In genomic region chr13:42816538-42816937, GRCh38 we compare ENCODE assay signal across 20 cellular contexts. TPM values are rescaled to one million over a fixed set of nuclear protein-coding genes. Genes with fewer than 3 reads are reported as not detected.
DNase-seq lines count a peak whose midpoint lies in the region; ATAC-seq and TF ChIP-seq lines count a peak whose summit lies in the region.
"Had no signal": no experiment of that assay in that cellular context is flagged by ENCODE, and none has a peak within 500 bp of the region (broad histone marks: within the 10 kb centered on the region; RNA-seq: fewer than 3 reads in every experiment).

No MANE protein-coding gene starts in this region.

- H3K9me3 Mint-ChIP-seq in activated T-helper 1 cell treated with anti-CD3 and anti-CD28 coated beads, Interleukin-12 subunit alpha, Interleukin-12 subunit beta, Interleukin-2, Interleukin-4 antibody, amounts not matched to agents 30 ng/mL and 10 ng/mL and 1 ng/mL, durations not matched to agents 14 hours and 24 hours and 36 hours: no peaks in the 10 kb centered on the region

- H3K4me1 ChIP-seq in liver (ENCODE audit: control insufficient read depth in 4 of 4, insufficient read depth in 4 of 4, low read length in 3 of 4) (no peaks in the 10 kb centered on the region), right lobe of liver (no peaks in the 10 kb centered on the region), foreskin keratinocyte (no peaks in the 10 kb centered on the region)
- H3K4me1 ChIP-seq: A549, prostate gland, SJCRH30 had no signal

- TF ChIP-seq CTCF in liver (IDR thresholded peaks at IDR 0.05; ENCODE audit: low read depth, low read length, missing input control) (peak; percentile 4), right lobe of liver (IDR thresholded peaks at IDR 0.05) (no peak), foreskin keratinocyte (conservative IDR thresholded peaks at IDR 0.05) (peak; percentile 30)

- no peak overlapping the region for H3K9ac ChIP-seq in liver (ENCODE audit: low read depth in 1 of 2, low read length in 2 of 2)

- H3K4me3 ChIP-seq in liver (ENCODE audit: low read depth in 1 of 3, low read length in 3 of 3): no peak overlapping the region
- H3K4me3 ChIP-seq in right lobe of liver: no peak overlapping the region
- H3K4me3 ChIP-seq: A549, prostate gland, SJCRH30 had no signal

- no peak for TF ChIP-seq POLR2A in right lobe of liver (IDR thresholded peaks at IDR 0.05)

- H3K27me3 Mint-ChIP-seq in activated T-helper 1 cell treated with anti-CD3 and anti-CD28 coated beads, Interleukin-12 subunit alpha, Interleukin-12 subunit beta, Interleukin-2, Interleukin-4 antibody, amounts not matched to agents 30 ng/mL and 10 ng/mL and 1 ng/mL, durations not matched to agents 14 hours and 24 hours and 36 hours (ENCODE audit: insufficient read depth): peaks cover 7% of the 10 kb centered on the region

- ATAC-seq in right lobe of liver (no peak), foreskin keratinocyte (no peak), GM21825 (IDR thresholded peaks at IDR 0.05; ENCODE audit: unreplicated experiment) (no peak)
- ATAC-seq: A549, natural killer cell had no signal

- no peaks in the 10 kb centered on the region for H3K36me3 Mint-ChIP-seq in activated T-helper 1 cell treated with anti-CD3 and anti-CD28 coated beads, Interleukin-12 subunit alpha, Interleukin-12 subunit beta, Interleukin-2, Interleukin-4 antibody, amounts not matched to agents 30 ng/mL and 10 ng/mL and 1 ng/mL, durations not matched to agents 14 hours and 24 hours and 36 hours (ENCODE audit: low read depth)
- H3K36me3 Mint-ChIP-seq: activated naive CD8-positive, alpha-beta T cell treated with anti-CD3 and anti-CD28 coated beads for 36 hours; natural killer cell had no signal

- WGBS in liver: 95% methylated on average over 2 of the region's 2 CpGs
- 100% methylated on average over 1 of the region's 2 CpGs for WGBS in right lobe of liver (ENCODE audit: insufficient coverage, low coverage, low lambda C conversion rate, missing lambda C conversion rate)

- peaks cover 0 to 7% (median 0%) of the 10 kb centered on the region in 4 donors for H3K27me3 ChIP-seq in liver (ENCODE audit: control insufficient read depth in 4 of 4, insufficient read depth in 4 of 4, low read length in 3 of 4)
- no peaks in the 10 kb centered on the region for H3K27me3 ChIP-seq in right lobe of liver
- H3K27me3 ChIP-seq in foreskin keratinocyte: peaks cover 13% of the 10 kb centered on the region
- H3K27me3 ChIP-seq: SJCRH30 had no signal

- no peak overlapping the region for H3K27ac ChIP-seq in liver (ENCODE audit: low read depth in 1 of 2, low read length in 2 of 2)
- H3K27ac ChIP-seq in right lobe of liver: no peak overlapping the region
- no peak overlapping the region for H3K27ac ChIP-seq in foreskin keratinocyte
- H3K27ac ChIP-seq: A549, prostate gland, SJCRH30 had no signal

- TF ChIP-seq RAD21 in liver (IDR thresholded peaks at IDR 0.05): no peak

- no peaks in the 10 kb centered on the region for H3K4me1 Mint-ChIP-seq in activated T-helper 1 cell treated with anti-CD3 and anti-CD28 coated beads, Interleukin-12 subunit alpha, Interleukin-12 subunit beta, Interleukin-2, Interleukin-4 antibody, amounts not matched to agents 30 ng/mL and 10 ng/mL and 1 ng/mL, durations not matched to agents 14 hours and 24 hours and 36 hours (ENCODE audit: low read depth)
- H3K4me1 Mint-ChIP-seq: activated naive CD8-positive, alpha-beta T cell treated with anti-CD3 and anti-CD28 coated beads for 36 hours; natural killer cell had no signal

- H3K4me3 Mint-ChIP-seq in activated T-helper 1 cell treated with anti-CD3 and anti-CD28 coated beads, Interleukin-12 subunit alpha, Interleukin-12 subunit beta, Interleukin-2, Interleukin-4 antibody, amounts not matched to agents 30 ng/mL and 10 ng/mL and 1 ng/mL, durations not matched to agents 14 hours and 24 hours and 36 hours: no peak overlapping the region
- H3K4me3 Mint-ChIP-seq: activated naive CD8-positive, alpha-beta T cell treated with anti-CD3 and anti-CD28 coated beads for 36 hours; activated T-cell treated with anti-CD3 and anti-CD28 coated beads, Interleukin-2, amount 50 U/mL, for 72 hours; natural killer cell had no signal

- H3K36me3 ChIP-seq in liver (ENCODE audit: control insufficient read depth in 4 of 4, insufficient read depth in 3 of 4, low read depth in 1 of 4, low read length in 3 of 4) (no peaks in the 10 kb centered on the region), right lobe of liver (no peaks in the 10 kb centered on the region)
- H3K36me3 ChIP-seq: prostate gland, SJCRH30 had no signal

- no peak for DNase-seq in right lobe of liver
- DNase-seq in SK-N-DZ (ENCODE audit: low spot score): peak; percentile 17
- no peak for DNase-seq in foreskin keratinocyte
- no peak for DNase-seq in activated T-helper 1 cell treated with anti-CD3 and anti-CD28 coated beads, Interleukin-12 subunit alpha, Interleukin-12 subunit beta, Interleukin-2, Interleukin-4 antibody, amounts not matched to agents 30 ng/mL and 10 ng/mL and 1 ng/mL, durations not matched to agents 14 hours and 24 hours and 36 hours (ENCODE audit: low spot score)
- DNase-seq in head of caudate nucleus: no peak
- DNase-seq in stimulated activated CD4-positive, alpha-beta T cell treated with anti-CD3 and anti-CD28 coated beads, Interleukin-12 subunit alpha, Interleukin-12 subunit beta, amount 100 ng/mL, for 4 hours: no peak
- DNase-seq: activated naive CD8-positive, alpha-beta T cell treated with anti-CD3 and anti-CD28 coated beads for 36 hours; activated T-cell treated with anti-CD3 and anti-CD28 coated beads, Interleukin-2, amount 50 U/mL, for 72 hours; hippocampal formation; islet precursor cell; KG1; natural killer cell; NCI-H1105; NCI-H526; SJCRH30 had no signal

- intact Hi-C loops in right lobe of liver (cut with DNase I) (no loop called here), head of caudate nucleus (cut with DNase I) (no loop called here)
- intact Hi-C loops in activated T-helper 1 cell treated with anti-CD3 and anti-CD28 coated beads, Interleukin-12 subunit alpha, Interleukin-12 subunit beta, Interleukin-2, Interleukin-4 antibody, amounts not matched to agents 30 ng/mL and 10 ng/mL and 1 ng/mL, durations not matched to agents 14 hours and 24 hours and 36 hours (cut with micrococcal nuclease): no loop called here

- H3K9me3 ChIP-seq in liver (ENCODE audit: control insufficient read depth in 4 of 4, low read length in 3 of 4) (no peaks in the 10 kb centered on the region), right lobe of liver (no peaks in the 10 kb centered on the region)
- H3K9me3 ChIP-seq: A549, prostate gland, SJCRH30 had no signal

- H3K27ac Mint-ChIP-seq in activated T-helper 1 cell treated with anti-CD3 and anti-CD28 coated beads, Interleukin-12 subunit alpha, Interleukin-12 subunit beta, Interleukin-2, Interleukin-4 antibody, amounts not matched to agents 30 ng/mL and 10 ng/mL and 1 ng/mL, durations not matched to agents 14 hours and 24 hours and 36 hours: no peak overlapping the region
- H3K27ac Mint-ChIP-seq: activated naive CD8-positive, alpha-beta T cell treated with anti-CD3 and anti-CD28 coated beads for 36 hours; activated T-cell treated with anti-CD3 and anti-CD28 coated beads, Interleukin-2, amount 50 U/mL, for 72 hours; natural killer cell had no signal

TF ChIP-seq in liver, 16 proteins besides CTCF, POLR2A, EP300 and RAD21:
- TF ChIP-seq HNF4A (conservative IDR thresholded peaks at IDR 0.05) (no peak), NR2F2 (IDR thresholded peaks at IDR 0.05) (no peak)
TF ChIP-seq in liver: peak in this region for 0.

RNA-seq across cellular contexts. Expression of gene FAM216B, which starts 35.2 kb away (rescaled TPM):
- not detected for total RNA-seq in liver
- not detected for polyA plus RNA-seq in liver
- total RNA-seq in right lobe of liver: not detected
- not detected in 2 replicates for polyA plus RNA-seq in SK-N-DZ (2014; cell fraction: cytosol; rRNA removed)
- polyA plus RNA-seq in SK-N-DZ (2014; cell fraction: nucleus; rRNA removed): not detected in 2 replicates
- total RNA-seq in foreskin keratinocyte: not detected in 2 replicates
- polyA plus RNA-seq in foreskin keratinocyte: not detected in 2 replicates
- total RNA-seq in activated T-helper 1 cell treated with anti-CD3 and anti-CD28 coated beads, Interleukin-12 subunit alpha, Interleukin-12 subunit beta, Interleukin-2, Interleukin-4 antibody, amounts not matched to agents 30 ng/mL and 10 ng/mL and 1 ng/mL, durations not matched to agents 14 hours and 24 hours and 36 hours: not detected in 2 replicates
- total RNA-seq: activated naive CD8-positive, alpha-beta T cell treated with anti-CD3 and anti-CD28 coated beads for 36 hours; activated T-cell treated with anti-CD3 and anti-CD28 coated beads, Interleukin-2, amount 50 U/mL, for 72 hours; Daoy; natural killer cell; prostate gland; SJCRH30 had no signal
- polyA plus RNA-seq: A549 had no signal

Comparison
In these comparisons a context has a peak if more than half of its experiments do, and no peak if none do; other contexts are left out.
1. CTCF ChIP-seq: peak in liver (single experiment) and foreskin keratinocyte (single experiment); none in right lobe of liver (0 of 4).